In the genomic region with DNA sequence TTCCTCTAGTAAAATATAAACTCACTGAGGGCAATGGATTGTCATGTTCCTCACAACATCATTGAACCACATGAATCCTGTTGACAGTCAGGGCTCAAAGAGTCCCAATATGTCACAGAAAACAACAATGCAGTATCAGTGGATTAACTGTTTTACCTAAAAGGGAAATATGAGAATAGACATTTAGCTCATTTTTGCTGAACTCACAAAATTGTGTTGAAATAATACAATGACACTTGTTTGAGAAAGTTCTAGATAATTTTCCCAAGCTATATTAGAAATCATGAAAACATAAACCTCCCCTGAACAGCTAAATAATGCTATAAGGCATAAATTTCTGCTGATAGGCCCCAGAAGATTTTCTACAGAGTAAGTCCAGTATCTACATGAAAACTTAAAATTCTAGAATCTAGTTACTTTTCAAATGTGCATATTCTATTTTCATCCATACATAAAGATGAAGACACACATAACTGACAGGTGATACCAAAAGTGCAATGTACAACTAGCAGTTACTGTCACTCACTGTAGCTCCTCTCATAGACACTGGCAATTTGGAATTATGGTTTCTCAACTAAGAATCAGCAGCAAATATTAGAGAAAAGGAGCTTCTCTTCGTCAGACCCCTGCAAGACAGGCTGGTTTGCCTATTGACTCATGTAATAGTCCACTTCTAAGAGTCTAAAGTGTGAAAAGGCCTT, we compare ENCODE assay signal across 21 cellular contexts.
A peak's percentile ranks its signal among the peaks of the same experiment; 100 is the strongest.
DNase-seq lines count a peak whose midpoint lies in the region; ATAC-seq, FAIRE-seq and TF ChIP-seq lines count a peak whose summit lies in the region.
"Had no signal": no experiment of that assay in that cellular context is flagged by ENCODE, and none has a peak within 500 bp of the region (broad histone marks: within the 10 kb centered on the region; RNA-seq: fewer than 3 reads in every experiment).

No MANE protein-coding gene starts in this region.

- TF ChIP-seq POLR2A in A549 (IDR thresholded peaks at IDR 0.05; ENCODE audit: low read length): no peak

- H3F3A ChIP-seq in neural cell (ENCODE audit: insufficient read depth, low read length, poor library complexity, severe bottlenecking): peaks cover 4% of the 10 kb centered on the region

- H3K9me3 Mint-ChIP-seq in glutamatergic neuron (ENCODE audit: unreplicated experiment): no peaks in the 10 kb centered on the region
- H3K9me3 Mint-ChIP-seq: CD4-positive, alpha-beta T cell; CD8-positive, alpha-beta T cell had no signal

- no peak overlapping the region for H3K27ac ChIP-seq in A549
- no peak overlapping the region for H3K27ac ChIP-seq in neural cell (ENCODE audit: low read length)
- H3K27ac ChIP-seq: BLaER1 treated with 17β-estradiol and CSF1 and Interleukin-3, amounts not matched to agents 10 nM and 100 nM; C4-2B had no signal

- no peaks in the 10 kb centered on the region for H3K79me2 ChIP-seq in neural cell (replicated peaks; ENCODE audit: insufficient read depth, low read length)

- no peaks in the 10 kb centered on the region for H3K4me1 Mint-ChIP-seq in glutamatergic neuron (ENCODE audit: low read depth, unreplicated experiment)
- H3K4me1 Mint-ChIP-seq: B cell had no signal

- no peak overlapping the region for H3K9ac ChIP-seq in neural cell (ENCODE audit: low read length)
- H3K9ac ChIP-seq: BLaER1 treated with 17β-estradiol and CSF1 and Interleukin-3, amounts not matched to agents 10 nM and 100 nM had no signal

- no peak overlapping the region for H3K4me3 ChIP-seq in A549
- H3K4me3 ChIP-seq in neural cell (ENCODE audit: low read length): no peak overlapping the region
- H3K4me3 ChIP-seq: BLaER1 treated with 17β-estradiol and CSF1 and Interleukin-3, amounts not matched to agents 10 nM and 100 nM had no signal

- H3K4me3 Mint-ChIP-seq in glutamatergic neuron (ENCODE audit: unreplicated experiment): no peak overlapping the region
- H3K4me3 Mint-ChIP-seq: B cell; CD4-positive, alpha-beta T cell; CD8-positive, alpha-beta T cell had no signal

- no peaks in the 10 kb centered on the region for H3K4me1 ChIP-seq in A549
- H3K4me1 ChIP-seq: BLaER1 treated with 17β-estradiol and CSF1 and Interleukin-3, amounts not matched to agents 10 nM and 100 nM had no signal

- 73% methylated on average over 1 of the region's 1 CpG for WGBS in A549 (ENCODE audit: missing lambda C conversion rate)

- no peaks in the 10 kb centered on the region for H3K36me3 Mint-ChIP-seq in glutamatergic neuron (ENCODE audit: unreplicated experiment)
- H3K36me3 Mint-ChIP-seq: CD8-positive, alpha-beta T cell had no signal

- no peaks in the 10 kb centered on the region for H3K9me3 ChIP-seq in A549
- no peaks in the 10 kb centered on the region for H3K9me3 ChIP-seq in neural cell (ENCODE audit: low read length)
- H3K9me3 ChIP-seq: Caco-2 had no signal

- FAIRE-seq in A549 (lab: Jason Lieb, UNC): no peak
- peak; percentile 5 for FAIRE-seq in GM18507 (lab: Jason Lieb, UNC)
- FAIRE-seq: A204.1, D721Med, G401.6, GM12891, GM19239 had no signal

- no peak for DNase-seq in A549 (ENCODE audit: low read depth in 1 of 2, low spot score in 1 of 2)
- DNase-seq in GM18507 (ENCODE audit: extremely low spot score, insufficient read length, low read depth): no peak
- DNase-seq in cerebellar cortex (ENCODE audit: low spot score): no peak
- no peak for DNase-seq in glutamatergic neuron
- DNase-seq: 8988T; AML-193; Caco-2; Calu3; CD4-positive, alpha-beta T cell; CD8-positive, alpha-beta T cell; DMS79 treated with DMSO at 0.1 percent for 48 hours; GF-D8 had no signal

- TF ChIP-seq RAD21 in A549 (conservative IDR thresholded peaks at IDR 0.05 in 1 of 2, IDR thresholded peaks at IDR 0.05 in 1 of 2): no peak
- TF ChIP-seq RAD21 in neural cell (conservative IDR thresholded peaks at IDR 0.05): no peak

- no peak for ATAC-seq in A549
- ATAC-seq: CD8-positive, alpha-beta T cell had no signal

- no peak overlapping the region for H2AFZ ChIP-seq in neural cell (ENCODE audit: low read depth, low read length)

- H3K27me3 Mint-ChIP-seq in glutamatergic neuron (ENCODE audit: unreplicated experiment): peaks cover 2% of the 10 kb centered on the region
- H3K27me3 Mint-ChIP-seq: B cell; CD4-positive, alpha-beta T cell had no signal

- no peak overlapping the region for H3K27ac Mint-ChIP-seq in glutamatergic neuron (ENCODE audit: unreplicated experiment)
- H3K27ac Mint-ChIP-seq: B cell; CD4-positive, alpha-beta T cell; CD8-positive, alpha-beta T cell had no signal

- H3K27me3 ChIP-seq in neural cell (ENCODE audit: insufficient read depth, low read depth, low read length): no peaks in the 10 kb centered on the region
- H3K27me3 ChIP-seq: BLaER1 treated with 17β-estradiol and CSF1 and Interleukin-3, amounts not matched to agents 10 nM and 100 nM had no signal

- CTCF ChIA-PET in A549 (lab: Yijun Ruan, JAX): interaction anchor here (1.4 kb wide), 1 partner anchor 10 kb away, joined by 3 read pairs; no protein-coding TSS in a partner anchor

- POLR2A ChIA-PET in A549 (lab: Yijun Ruan, JAX): no interaction called here

- no peaks in the 10 kb centered on the region for H4K20me1 ChIP-seq in neural cell (ENCODE audit: insufficient read depth)
- H4K20me1 ChIP-seq: BLaER1 treated with 17β-estradiol and CSF1 and Interleukin-3, amounts not matched to agents 10 nM and 100 nM had no signal

- H3K36me3 ChIP-seq in neural cell (ENCODE audit: insufficient read depth, low read length): no peaks in the 10 kb centered on the region
- H3K36me3 ChIP-seq: BLaER1 treated with 17β-estradiol and CSF1 and Interleukin-3, amounts not matched to agents 10 nM and 100 nM had no signal

- no peak overlapping the region for H3K4me2 ChIP-seq in A549
- no peak overlapping the region for H3K4me2 ChIP-seq in neural cell (ENCODE audit: low read length)
- H3K4me2 ChIP-seq: BLaER1 treated with 17β-estradiol and CSF1 and Interleukin-3, amounts not matched to agents 10 nM and 100 nM had no signal

- H3K9me2 ChIP-seq in neural cell (ENCODE audit: insufficient read depth, low read length): no peaks in the 10 kb centered on the region

- no peak for TF ChIP-seq CTCF in A549 (IDR thresholded peaks at IDR 0.05)
- no peak for TF ChIP-seq CTCF in neural cell (IDR thresholded peaks at IDR 0.05; ENCODE audit: poor library complexity, severe bottlenecking)
- TF ChIP-seq CTCF in glutamatergic neuron (IDR thresholded peaks at IDR 0.05; ENCODE audit: partially characterized antibody, unreplicated experiment): no peak

- TF ChIP-seq EP300 in A549 (IDR thresholded peaks at IDR 0.05) (no peak), neural cell (conservative IDR thresholded peaks at IDR 0.05; ENCODE audit: poor library complexity, severe bottlenecking) (peak; percentile 80)

TF ChIP-seq in A549, 52 proteins besides CTCF, POLR2A, EP300 and RAD21:
- TF ChIP-seq MAFK (IDR thresholded peaks at IDR 0.05; ENCODE audit: partially characterized antibody) (peak; percentile 17), GATA3 (IDR thresholded peaks at IDR 0.05; ENCODE audit: borderline replicate concordance) (no peak)

TF ChIP-seq in neural cell, 6 proteins besides CTCF, POLR2A, EP300 and RAD21:
- TF ChIP-seq POLR2AphosphoS5 (IDR thresholded peaks at IDR 0.05) (peak; percentile 54), EZH2 (IDR thresholded peaks at IDR 0.05; ENCODE audit: borderline replicate concordance, insufficient read depth, low read length, poor library complexity, severe bottlenecking) (no peak)
